ENCODE assay signal across 13 cellular contexts in the genomic region with DNA sequence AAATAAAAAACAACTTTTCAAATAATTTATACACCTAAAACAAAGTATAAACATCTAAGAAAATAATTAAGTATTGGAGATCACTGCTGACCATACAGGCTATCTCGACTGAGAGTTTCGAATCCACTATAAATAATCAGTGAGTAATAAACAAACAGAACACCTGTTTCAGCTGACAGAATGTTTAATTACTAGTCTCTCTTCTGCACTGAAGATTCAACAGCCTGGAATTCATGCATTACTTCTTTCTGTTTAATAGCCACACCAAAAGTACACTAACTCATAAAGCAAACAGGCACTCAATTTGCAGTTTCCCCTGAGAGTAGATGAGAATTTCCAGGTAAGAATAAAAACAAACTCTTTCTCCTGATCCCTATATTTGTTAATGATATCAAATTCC.
A peak's percentile ranks its signal among the peaks of the same experiment; 100 is the strongest.
DNase-seq lines count a peak whose midpoint lies in the region; ATAC-seq, FAIRE-seq and TF ChIP-seq lines count a peak whose summit lies in the region.
"Had no signal": no experiment of that assay in that cellular context is flagged by ENCODE, and none has a peak within 500 bp of the region (broad histone marks: within the 10 kb centered on the region; RNA-seq: fewer than 3 reads in every experiment).

No MANE protein-coding gene starts in this region.

- ATAC-seq in naive thymus-derived CD4-positive, alpha-beta T cell = no peak
- no peak for ATAC-seq in upper lobe of right lung
- no peak for ATAC-seq in HG02678 (IDR thresholded peaks at IDR 0.05; ENCODE audit: unreplicated experiment)
- ATAC-seq: activated CD4-positive, CD25-positive, alpha-beta regulatory T cell treated with anti-CD3 and anti-CD28 coated beads, Interleukin-2, amount 50 U/mL, for 24 hours; gastroesophageal sphincter had no signal

- no peak overlapping the region for H3K4me3 Mint-ChIP-seq in activated T-cell treated with anti-CD3 and anti-CD28 coated beads, Interleukin-2, amount 50 U/mL, for 24 hours
- H3K4me3 Mint-ChIP-seq in astrocyte (ENCODE audit: unreplicated experiment) = no peak overlapping the region
- H3K4me3 Mint-ChIP-seq in naive thymus-derived CD4-positive, alpha-beta T cell = peak overlapping the region in 4 of 10 donors; percentile 10 to 41 (median 25)
- H3K4me3 Mint-ChIP-seq: T-helper 2 cell treated with Interferon-gamma antibody and Interleukin-4, amounts not matched to agents 5 μg/mL and 100 μg/mL, for 36 hours had no signal

- no peak overlapping the region for H3K9ac ChIP-seq in astrocyte (ENCODE audit: low read length)

- no peak overlapping the region for H2AFZ ChIP-seq in astrocyte (ENCODE audit: low read depth, low read length)

- peak overlapping the region; percentile 48 for H3K27ac Mint-ChIP-seq in activated T-cell treated with anti-CD3 and anti-CD28 coated beads, Interleukin-2, amount 50 U/mL, for 24 hours
- H3K27ac Mint-ChIP-seq in astrocyte (ENCODE audit: unreplicated experiment) = peak overlapping the region; percentile 43
- peak overlapping the region in 8 of 9 donors; percentile 36 to 87 (median 75) for H3K27ac Mint-ChIP-seq in naive thymus-derived CD4-positive, alpha-beta T cell
- H3K27ac Mint-ChIP-seq: T-helper 2 cell treated with Interferon-gamma antibody and Interleukin-4, amounts not matched to agents 5 μg/mL and 100 μg/mL, for 36 hours had no signal

- H3K4me2 ChIP-seq in astrocyte (ENCODE audit: low read length) = no peak overlapping the region

- POLR2A ChIA-PET in naive thymus-derived CD4-positive, alpha-beta T cell (lab: Charles Lee) = no interaction called here

- H3K27ac ChIP-seq in astrocyte (ENCODE audit: low read depth, low read length) = no peak overlapping the region
- H3K27ac ChIP-seq in naive thymus-derived CD4-positive, alpha-beta T cell (ENCODE audit: low read depth, low read length) = no peak overlapping the region
- H3K27ac ChIP-seq in transverse colon = peak overlapping the region; percentile 27 to 45 (median 44)
- H3K27ac ChIP-seq in upper lobe of right lung = no peak overlapping the region
- H3K27ac ChIP-seq: coronary artery had no signal

- CTCF ChIA-PET in naive thymus-derived CD4-positive, alpha-beta T cell (lab: Charles Lee) = no interaction called here

- H3K27me3 ChIP-seq in astrocyte (ENCODE audit: insufficient read depth, low read length) (no peaks in the 10 kb centered on the region), transverse colon (peaks cover 14% of the 10 kb centered on the region), upper lobe of right lung (no peaks in the 10 kb centered on the region)
- H3K27me3 ChIP-seq in naive thymus-derived CD4-positive, alpha-beta T cell (ENCODE audit: control insufficient read depth in 2 of 2, insufficient read depth in 2 of 2, low read length in 2 of 2) = no peaks in the 10 kb centered on the region
- H3K27me3 ChIP-seq: gastroesophageal sphincter had no signal

- no peaks in the 10 kb centered on the region for H3K36me3 ChIP-seq in astrocyte (ENCODE audit: insufficient read depth, low read length)
- H3K36me3 ChIP-seq in naive thymus-derived CD4-positive, alpha-beta T cell (ENCODE audit: control insufficient read depth in 2 of 3, insufficient read depth in 3 of 3, low read length in 3 of 3) = peaks cover 0 to 9% (median 0%) of the 10 kb centered on the region in 3 experiments
- no peaks in the 10 kb centered on the region for H3K36me3 ChIP-seq in transverse colon
- H3K36me3 ChIP-seq in upper lobe of right lung = peaks cover 12% of the 10 kb centered on the region
- H3K36me3 ChIP-seq: gastroesophageal sphincter had no signal

- H4K20me1 ChIP-seq in astrocyte (ENCODE audit: insufficient read depth, low read length) = peaks cover 73% of the 10 kb centered on the region

- peaks cover 27% of the 10 kb centered on the region for H3K4me1 ChIP-seq in astrocyte (ENCODE audit: insufficient read depth, low read length)
- peaks cover 0 to 5% of the 10 kb centered on the region in 2 donors for H3K4me1 ChIP-seq in naive thymus-derived CD4-positive, alpha-beta T cell (ENCODE audit: control insufficient read depth in 2 of 2, insufficient read depth in 2 of 2, low read length in 2 of 2)
- peaks cover 6 to 37% (median 11%) of the 10 kb centered on the region in 4 donors for H3K4me1 ChIP-seq in transverse colon
- peaks cover 42% of the 10 kb centered on the region for H3K4me1 ChIP-seq in upper lobe of right lung

- TF ChIP-seq CTCF in astrocyte (IDR thresholded peaks at IDR 0.05; ENCODE audit: insufficient read depth, low read depth, low read length) = no peak
- TF ChIP-seq CTCF in transverse colon (IDR thresholded peaks at IDR 0.05) = no peak
- no peak for TF ChIP-seq CTCF in upper lobe of right lung (IDR thresholded peaks at IDR 0.05)

- in situ Hi-C loops in transverse colon (cut with MboI; ENCODE audit: low pct_ligation_motif_present in 1 of 4, low pct_unique_long_range_greater_than_20kb in 1 of 4, low sequenced_read_pairs in 3 of 4) = no loop called here

- peaks cover 34% of the 10 kb centered on the region for H3K36me3 Mint-ChIP-seq in activated T-cell treated with anti-CD3 and anti-CD28 coated beads, Interleukin-2, amount 50 U/mL, for 24 hours (ENCODE audit: low read depth)
- peaks cover 3% of the 10 kb centered on the region for H3K36me3 Mint-ChIP-seq in astrocyte (ENCODE audit: low read depth, unreplicated experiment)
- H3K36me3 Mint-ChIP-seq in naive thymus-derived CD4-positive, alpha-beta T cell = peaks cover 4 to 36% (median 26%) of the 10 kb centered on the region in 5 donors

- no peak for DNase-seq in activated T-cell treated with anti-CD3 and anti-CD28 coated beads, Interleukin-2, amount 50 U/mL, for 24 hours
- DNase-seq in activated T-cell treated with anti-CD3 and anti-CD28 coated beads for 4 hours = no peak
- DNase-seq in astrocyte (ENCODE audit: low read depth) = no peak
- DNase-seq in naive thymus-derived CD4-positive, alpha-beta T cell = no peak
- no peak for DNase-seq in transverse colon
- DNase-seq in upper lobe of right lung = no peak
- no peak for DNase-seq in NCI-H446 treated with DMSO at 0.1 percent for 48 hours (lab: John Stamatoyannopoulos, UW)
- DNase-seq: COR-L47 had no signal

- H3K4me1 Mint-ChIP-seq in activated T-cell treated with anti-CD3 and anti-CD28 coated beads, Interleukin-2, amount 50 U/mL, for 24 hours (ENCODE audit: low read depth) = peaks cover 74% of the 10 kb centered on the region
- peaks cover 61% of the 10 kb centered on the region for H3K4me1 Mint-ChIP-seq in astrocyte (ENCODE audit: low read depth, unreplicated experiment)
- peaks cover 44 to 84% (median 68%) of the 10 kb centered on the region in 7 donors for H3K4me1 Mint-ChIP-seq in naive thymus-derived CD4-positive, alpha-beta T cell

- H3K9me3 ChIP-seq in astrocyte (ENCODE audit: insufficient read depth, low read depth, low read length) (no peaks in the 10 kb centered on the region), transverse colon (no peaks in the 10 kb centered on the region), upper lobe of right lung (no peaks in the 10 kb centered on the region)
- H3K9me3 ChIP-seq in naive thymus-derived CD4-positive, alpha-beta T cell (ENCODE audit: control insufficient read depth in 2 of 3, low read length in 3 of 3) = no peaks in the 10 kb centered on the region
- H3K9me3 ChIP-seq: gastroesophageal sphincter had no signal

- WGBS in transverse colon (ENCODE audit: low coverage in 1 of 2), 2 donors = 55 to 61% methylated on average over 2 of the region's 2 CpGs

- no peak for TF ChIP-seq EP300 in transverse colon (IDR thresholded peaks at IDR 0.05; ENCODE audit: low read depth)

- TF ChIP-seq POLR2A in transverse colon (IDR thresholded peaks at IDR 0.05) = no peak

- FAIRE-seq in astrocyte (lab: Jason Lieb, UNC) = no peak

- peaks cover 94% of the 10 kb centered on the region for H3K79me2 ChIP-seq in astrocyte (ENCODE audit: insufficient read depth, low read length)

- intact Hi-C loops in naive thymus-derived CD4-positive, alpha-beta T cell (cut with micrococcal nuclease) = no loop called here
- intact Hi-C loops in transverse colon (cut with DNase I; ENCODE audit: low total_unique reads) (no loop called here), upper lobe of right lung (cut with DNase I) (no loop called here)

- no peaks in the 10 kb centered on the region for H3K27me3 Mint-ChIP-seq in activated T-cell treated with anti-CD3 and anti-CD28 coated beads, Interleukin-2, amount 50 U/mL, for 24 hours
- no peaks in the 10 kb centered on the region for H3K27me3 Mint-ChIP-seq in astrocyte (ENCODE audit: low read depth, unreplicated experiment)
- H3K27me3 Mint-ChIP-seq in naive thymus-derived CD4-positive, alpha-beta T cell = no peaks in the 10 kb centered on the region

- H3K9me3 Mint-ChIP-seq in activated T-cell treated with anti-CD3 and anti-CD28 coated beads, Interleukin-2, amount 50 U/mL, for 24 hours = peaks cover 7% of the 10 kb centered on the region
- peaks cover 2% of the 10 kb centered on the region for H3K9me3 Mint-ChIP-seq in astrocyte (ENCODE audit: unreplicated experiment)
- peaks cover 0 to 16% (median 2%) of the 10 kb centered on the region in 11 donors for H3K9me3 Mint-ChIP-seq in naive thymus-derived CD4-positive, alpha-beta T cell
- H3K9me3 Mint-ChIP-seq: T-helper 2 cell treated with Interferon-gamma antibody and Interleukin-4, amounts not matched to agents 5 μg/mL and 100 μg/mL, for 36 hours had no signal

- H3K4me3 ChIP-seq in astrocyte (ENCODE audit: insufficient read depth, low read depth, low read length) (no peak overlapping the region), transverse colon (no peak overlapping the region), upper lobe of right lung (no peak overlapping the region)
- no peak overlapping the region for H3K4me3 ChIP-seq in naive thymus-derived CD4-positive, alpha-beta T cell (ENCODE audit: low read length)
- H3K4me3 ChIP-seq: coronary artery, gastroesophageal sphincter had no signal

Comparison
In these comparisons a context has a peak if more than half of its experiments do, and no peak if none do; other contexts are left out.
1. H3K27ac ChIP-seq: peak in transverse colon (4 of 4); none in astrocyte (single experiment), naive thymus-derived CD4-positive, alpha-beta T cell (single experiment) and upper lobe of right lung (single experiment).
2. Peak in every context shown above with its lines, with median percentiles within 50 percentile points of each other: H3K27ac Mint-ChIP-seq.